Comparison of ENCODE assay signal across 2 cellular contexts in the genomic region with DNA sequence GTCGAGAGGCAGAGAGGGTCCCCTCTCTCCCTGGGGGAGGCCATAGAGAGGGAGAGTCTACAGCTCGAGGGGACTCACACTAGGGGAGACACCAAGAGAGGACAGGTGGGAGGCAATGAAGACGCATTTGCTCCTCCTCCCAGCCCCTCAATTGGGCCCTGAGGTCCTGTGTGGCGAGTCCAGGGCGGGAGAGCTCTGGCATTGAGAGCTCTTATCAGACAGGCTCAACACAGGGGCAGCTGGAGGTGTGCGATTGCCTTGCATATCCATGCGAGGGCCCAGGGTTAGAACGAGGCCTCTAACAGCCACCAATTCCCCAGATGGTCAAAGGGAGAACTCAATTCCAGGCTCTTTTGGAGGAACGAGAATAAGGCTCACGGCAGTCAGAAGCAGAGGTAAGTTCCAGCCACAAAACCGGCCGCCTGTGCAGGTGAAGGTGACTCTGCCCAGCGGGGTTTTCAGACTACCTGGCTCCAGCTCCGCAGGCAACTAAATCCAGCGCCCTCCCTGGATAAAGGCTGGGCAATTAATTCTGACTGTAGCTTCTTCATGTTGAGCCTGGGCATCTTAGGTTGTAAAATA.
TF ChIP-seq lines count a peak whose summit lies in the region.

No MANE protein-coding gene starts in this region.

TF ChIP-seq in HepG2, 621 proteins besides CTCF, POLR2A, EP300 and RAD21:
- TF ChIP-seq, protein P1, sequence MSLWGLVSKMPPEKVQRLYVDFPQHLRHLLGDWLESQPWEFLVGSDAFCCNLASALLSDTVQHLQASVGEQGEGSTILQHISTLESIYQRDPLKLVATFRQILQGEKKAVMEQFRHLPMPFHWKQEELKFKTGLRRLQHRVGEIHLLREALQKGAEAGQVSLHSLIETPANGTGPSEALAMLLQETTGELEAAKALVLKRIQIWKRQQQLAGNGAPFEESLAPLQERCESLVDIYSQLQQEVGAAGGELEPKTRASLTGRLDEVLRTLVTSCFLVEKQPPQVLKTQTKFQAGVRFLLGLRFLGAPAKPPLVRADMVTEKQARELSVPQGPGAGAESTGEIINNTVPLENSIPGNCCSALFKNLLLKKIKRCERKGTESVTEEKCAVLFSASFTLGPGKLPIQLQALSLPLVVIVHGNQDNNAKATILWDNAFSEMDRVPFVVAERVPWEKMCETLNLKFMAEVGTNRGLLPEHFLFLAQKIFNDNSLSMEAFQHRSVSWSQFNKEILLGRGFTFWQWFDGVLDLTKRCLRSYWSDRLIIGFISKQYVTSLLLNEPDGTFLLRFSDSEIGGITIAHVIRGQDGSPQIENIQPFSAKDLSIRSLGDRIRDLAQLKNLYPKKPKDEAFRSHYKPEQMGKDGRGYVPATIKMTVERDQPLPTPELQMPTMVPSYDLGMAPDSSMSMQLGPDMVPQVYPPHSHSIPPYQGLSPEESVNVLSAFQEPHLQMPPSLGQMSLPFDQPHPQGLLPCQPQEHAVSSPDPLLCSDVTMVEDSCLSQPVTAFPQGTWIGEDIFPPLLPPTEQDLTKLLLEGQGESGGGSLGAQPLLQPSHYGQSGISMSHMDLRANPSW (CRISPR knock-in tag; IDR thresholded peaks at IDR 0.05; ENCODE audit: borderline replicate concordance): no peak
- TF ChIP-seq GTF3A (CRISPR knock-in tag; conservative IDR thresholded peaks at IDR 0.05): no peak
- no peak for TF ChIP-seq KDM5A (IDR thresholded peaks at IDR 0.05; ENCODE audit: borderline replicate concordance, low read length)
- TF ChIP-seq EZH2 (conservative IDR thresholded peaks at IDR 0.05; ENCODE audit: low read depth, low read length): 0 out of 2 replicates have a peak, but pooled peaks have one; percentile 51
TF ChIP-seq in HepG2: peak in this region for 1.

TF ChIP-seq in SK-N-SH treated with all-trans-retinoic acid at 6 μM for 48 hours, 23 proteins besides CTCF, POLR2A, EP300 and RAD21 (continued from another document):
- TF ChIP-seq, protein P2, sequence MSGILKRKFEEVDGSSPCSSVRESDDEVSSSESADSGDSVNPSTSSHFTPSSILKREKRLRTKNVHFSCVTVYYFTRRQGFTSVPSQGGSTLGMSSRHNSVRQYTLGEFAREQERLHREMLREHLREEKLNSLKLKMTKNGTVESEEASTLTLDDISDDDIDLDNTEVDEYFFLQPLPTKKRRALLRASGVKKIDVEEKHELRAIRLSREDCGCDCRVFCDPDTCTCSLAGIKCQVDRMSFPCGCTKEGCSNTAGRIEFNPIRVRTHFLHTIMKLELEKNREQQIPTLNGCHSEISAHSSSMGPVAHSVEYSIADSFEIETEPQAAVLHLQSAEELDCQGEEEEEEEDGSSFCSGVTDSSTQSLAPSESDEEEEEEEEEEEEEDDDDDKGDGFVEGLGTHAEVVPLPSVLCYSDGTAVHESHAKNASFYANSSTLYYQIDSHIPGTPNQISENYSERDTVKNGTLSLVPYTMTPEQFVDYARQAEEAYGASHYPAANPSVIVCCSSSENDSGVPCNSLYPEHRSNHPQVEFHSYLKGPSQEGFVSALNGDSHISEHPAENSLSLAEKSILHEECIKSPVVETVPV (CRISPR knock-in tag; IDR thresholded peaks at IDR 0.05): no peak
- no peak for TF ChIP-seq PPARA (CRISPR knock-in tag; IDR thresholded peaks at IDR 0.05; ENCODE audit: borderline replicate concordance)
- TF ChIP-seq, protein P3, sequence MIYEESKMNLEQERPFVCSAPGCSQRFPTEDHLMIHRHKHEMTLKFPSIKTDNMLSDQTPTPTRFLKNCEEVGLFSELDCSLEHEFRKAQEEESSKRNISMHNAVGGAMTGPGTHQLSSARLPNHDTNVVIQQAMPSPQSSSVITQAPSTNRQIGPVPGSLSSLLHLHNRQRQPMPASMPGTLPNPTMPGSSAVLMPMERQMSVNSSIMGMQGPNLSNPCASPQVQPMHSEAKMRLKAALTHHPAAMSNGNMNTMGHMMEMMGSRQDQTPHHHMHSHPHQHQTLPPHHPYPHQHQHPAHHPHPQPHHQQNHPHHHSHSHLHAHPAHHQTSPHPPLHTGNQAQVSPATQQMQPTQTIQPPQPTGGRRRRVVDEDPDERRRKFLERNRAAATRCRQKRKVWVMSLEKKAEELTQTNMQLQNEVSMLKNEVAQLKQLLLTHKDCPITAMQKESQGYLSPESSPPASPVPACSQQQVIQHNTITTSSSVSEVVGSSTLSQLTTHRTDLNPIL (CRISPR knock-in tag; IDR thresholded peaks at IDR 0.05; ENCODE audit: low read depth): no peak
- TF ChIP-seq ISL1 (CRISPR knock-in tag; IDR thresholded peaks at IDR 0.05): no peak
- no peak for TF ChIP-seq ZNF70 (CRISPR knock-in tag; IDR thresholded peaks at IDR 0.05)
- TF ChIP-seq, protein P4, sequence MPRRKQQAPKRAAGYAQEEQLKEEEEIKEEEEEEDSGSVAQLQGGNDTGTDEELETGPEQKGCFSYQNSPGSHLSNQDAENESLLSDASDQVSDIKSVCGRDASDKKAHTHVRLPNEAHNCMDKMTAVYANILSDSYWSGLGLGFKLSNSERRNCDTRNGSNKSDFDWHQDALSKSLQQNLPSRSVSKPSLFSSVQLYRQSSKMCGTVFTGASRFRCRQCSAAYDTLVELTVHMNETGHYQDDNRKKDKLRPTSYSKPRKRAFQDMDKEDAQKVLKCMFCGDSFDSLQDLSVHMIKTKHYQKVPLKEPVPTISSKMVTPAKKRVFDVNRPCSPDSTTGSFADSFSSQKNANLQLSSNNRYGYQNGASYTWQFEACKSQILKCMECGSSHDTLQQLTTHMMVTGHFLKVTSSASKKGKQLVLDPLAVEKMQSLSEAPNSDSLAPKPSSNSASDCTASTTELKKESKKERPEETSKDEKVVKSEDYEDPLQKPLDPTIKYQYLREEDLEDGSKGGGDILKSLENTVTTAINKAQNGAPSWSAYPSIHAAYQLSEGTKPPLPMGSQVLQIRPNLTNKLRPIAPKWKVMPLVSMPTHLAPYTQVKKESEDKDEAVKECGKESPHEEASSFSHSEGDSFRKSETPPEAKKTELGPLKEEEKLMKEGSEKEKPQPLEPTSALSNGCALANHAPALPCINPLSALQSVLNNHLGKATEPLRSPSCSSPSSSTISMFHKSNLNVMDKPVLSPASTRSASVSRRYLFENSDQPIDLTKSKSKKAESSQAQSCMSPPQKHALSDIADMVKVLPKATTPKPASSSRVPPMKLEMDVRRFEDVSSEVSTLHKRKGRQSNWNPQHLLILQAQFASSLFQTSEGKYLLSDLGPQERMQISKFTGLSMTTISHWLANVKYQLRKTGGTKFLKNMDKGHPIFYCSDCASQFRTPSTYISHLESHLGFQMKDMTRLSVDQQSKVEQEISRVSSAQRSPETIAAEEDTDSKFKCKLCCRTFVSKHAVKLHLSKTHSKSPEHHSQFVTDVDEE (CRISPR knock-in tag; IDR thresholded peaks at IDR 0.05): no peak
- TF ChIP-seq GLIS3 (CRISPR knock-in tag; IDR thresholded peaks at IDR 0.05): no peak
- TF ChIP-seq ARNTL (CRISPR knock-in tag; IDR thresholded peaks at IDR 0.05; ENCODE audit: borderline replicate concordance, low read depth): no peak
- TF ChIP-seq ZFP3 (CRISPR knock-in tag; IDR thresholded peaks at IDR 0.05): no peak
